31 cellular contexts compared by ENCODE assay signal in the genomic region with DNA sequence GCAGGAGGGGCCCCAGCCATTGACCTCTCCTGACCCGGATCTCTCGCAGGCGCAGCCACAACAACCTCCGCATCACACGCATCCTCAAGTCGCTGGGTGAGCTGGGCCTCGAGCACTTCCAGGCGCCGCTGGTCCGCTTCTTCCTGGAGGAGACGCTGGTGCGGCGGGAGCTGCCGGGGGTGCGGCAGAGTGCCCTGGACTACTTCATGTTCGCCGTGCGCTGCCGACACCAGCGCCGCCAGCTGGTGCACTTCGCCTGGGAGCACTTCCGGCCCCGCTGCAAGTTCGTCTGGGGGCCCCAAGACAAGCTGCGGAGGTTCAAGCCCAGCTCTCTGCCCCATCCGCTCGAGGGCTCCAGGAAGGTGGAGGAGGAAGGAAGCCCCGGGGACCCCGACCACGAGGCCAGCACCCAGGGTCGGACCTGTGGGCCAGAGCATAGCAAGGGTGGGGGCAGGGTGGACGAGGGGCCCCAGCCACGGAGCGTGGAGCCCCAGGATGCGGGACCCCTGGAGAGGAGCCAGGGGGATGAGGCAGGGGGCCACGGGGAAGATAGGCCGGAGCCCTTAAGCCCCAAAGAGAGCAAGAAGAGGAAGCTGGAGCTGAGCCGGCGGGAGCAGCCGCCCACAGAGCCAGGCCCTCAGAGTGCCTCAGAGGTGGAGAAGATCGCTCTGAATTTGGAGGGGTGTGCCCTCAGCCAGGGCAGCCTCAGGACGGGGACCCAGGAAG. TPM values are rescaled to one million over a fixed set of nuclear protein-coding genes. Genes with fewer than 3 reads are reported as not detected.
"Had no signal": no experiment of that assay in that cellular context is flagged by ENCODE, and none has a peak within 500 bp of the region (broad histone marks: within the 10 kb centered on the region; RNA-seq: fewer than 3 reads in every experiment).

No MANE protein-coding gene starts in this region.

- ATAC-seq: activated CD4-positive, alpha-beta T cell treated with anti-CD3 and anti-CD28 coated beads for 36 hours; activated CD8-positive, alpha-beta memory T cell treated with anti-CD3 and anti-CD28 coated beads, Interleukin-2, amount 10 ng/mL, durations not matched to agents 7 days and 5 days; activated CD8-positive, alpha-beta T cell treated with anti-CD3 and anti-CD28 coated beads, Interleukin-2, amount 10 ng/mL, durations not matched to agents 7 days and 5 days; effector memory CD8-positive, alpha-beta T cell; gastrocnemius medialis; left lung; lower lobe of right lung; pancreas; stimulated activated effector memory CD8-positive, alpha-beta T cell treated with anti-CD3 and anti-CD28 coated beads, Interleukin-12 subunit alpha, Interleukin-12 subunit beta, amount 100 ng/mL, for 72 hours; stimulated activated naive CD8-positive, alpha-beta T cell treated with anti-CD3 and anti-CD28 coated beads, Interleukin-15, amount 100 ng/mL, for 72 hours had no signal

- H3K27ac Mint-ChIP-seq: activated CD4-positive, alpha-beta T cell treated with anti-CD3 and anti-CD28 coated beads for 36 hours; activated CD8-positive, alpha-beta memory T cell treated with anti-CD3 and anti-CD28 coated beads, Interleukin-2, amount 10 ng/mL, durations not matched to agents 7 days and 5 days; activated CD8-positive, alpha-beta T cell treated with anti-CD3 and anti-CD28 coated beads, Interleukin-2, amount 10 ng/mL, durations not matched to agents 7 days and 5 days; activated naive CD8-positive, alpha-beta T cell; activated T-helper 2 cell treated with anti-CD3 and anti-CD28 coated beads, Interferon-gamma antibody, Interleukin-2, Interleukin-4, amounts not matched to agents 10 μg/mL and 5 μg/mL and 100 μg/mL, durations not matched to agents 14 hours and 24 hours and 36 hours; brain; effector memory CD8-positive, alpha-beta T cell; nephron; stimulated activated effector memory CD8-positive, alpha-beta T cell treated with anti-CD3 and anti-CD28 coated beads, Interleukin-12 subunit alpha, Interleukin-12 subunit beta, amount 100 ng/mL, for 72 hours; stimulated activated naive CD8-positive, alpha-beta T cell treated with anti-CD3 and anti-CD28 coated beads, Interleukin-15, amount 100 ng/mL, for 72 hours had no signal

- H3K27ac ChIP-seq: cardiac muscle cell, colonic mucosa, gastrocnemius medialis, left lung, lower lobe of right lung, pancreas, prostate gland, sigmoid colon, upper lobe of left lung had no signal

- H3K4me3 ChIP-seq: cardiac muscle cell, colonic mucosa, gastrocnemius medialis, left lung, lower lobe of right lung, pancreas, prostate gland, sigmoid colon, upper lobe of left lung had no signal

- H3K9me3 Mint-ChIP-seq: activated T-helper 2 cell treated with anti-CD3 and anti-CD28 coated beads, Interferon-gamma antibody, Interleukin-2, Interleukin-4, amounts not matched to agents 10 μg/mL and 5 μg/mL and 100 μg/mL, durations not matched to agents 14 hours and 24 hours and 36 hours; effector memory CD8-positive, alpha-beta T cell; nephron; stimulated activated effector memory CD8-positive, alpha-beta T cell treated with anti-CD3 and anti-CD28 coated beads, Interleukin-12 subunit alpha, Interleukin-12 subunit beta, amount 100 ng/mL, for 72 hours; stimulated activated naive CD8-positive, alpha-beta T cell treated with anti-CD3 and anti-CD28 coated beads, Interleukin-15, amount 100 ng/mL, for 72 hours had no signal

- H3K36me3 Mint-ChIP-seq: activated naive CD8-positive, alpha-beta T cell had no signal

- DNase-seq: activated CD4-positive, alpha-beta T cell treated with anti-CD3 and anti-CD28 coated beads for 36 hours; activated CD4-positive, CD25-positive, alpha-beta regulatory T cell; activated CD8-positive, alpha-beta memory T cell treated with anti-CD3 and anti-CD28 coated beads, Interleukin-2, amount 10 ng/mL, durations not matched to agents 7 days and 5 days; activated CD8-positive, alpha-beta T cell treated with anti-CD3 and anti-CD28 coated beads, Interleukin-2, amount 10 ng/mL, durations not matched to agents 7 days and 5 days; activated T-cell treated with anti-CD3 and anti-CD28 coated beads, Interleukin-2, amount 50 U/mL, for 48 hours; anterior cingulate cortex; cerebellar nuclear complex; colonic mucosa; effector memory CD8-positive, alpha-beta T cell; erythroblast; gastrocnemius medialis; glutamatergic neuron; left lung; lower lobe of right lung; mesenchymal stem cell; pancreas; retina; sigmoid colon; small intestine; stimulated activated CD4-positive, alpha-beta T cell treated with anti-CD3 and anti-CD28 coated beads, Interleukin-4, amount 100 ng/mL, for 24 hours; stimulated activated naive CD8-positive, alpha-beta T cell treated with anti-CD3 and anti-CD28 coated beads, Interleukin-15, amount 100 ng/mL, for 72 hours; substantia nigra had no signal

- H3K4me1 ChIP-seq: pancreas had no signal

- H3K9me3 ChIP-seq: colonic mucosa, gastrocnemius medialis, left lung, lower lobe of right lung, pancreas, prostate gland, sigmoid colon, upper lobe of left lung had no signal

- H3K4me3 Mint-ChIP-seq: activated CD4-positive, alpha-beta T cell treated with anti-CD3 and anti-CD28 coated beads for 36 hours; activated CD8-positive, alpha-beta memory T cell treated with anti-CD3 and anti-CD28 coated beads, Interleukin-2, amount 10 ng/mL, durations not matched to agents 7 days and 5 days; activated CD8-positive, alpha-beta T cell treated with anti-CD3 and anti-CD28 coated beads, Interleukin-2, amount 10 ng/mL, durations not matched to agents 7 days and 5 days; activated naive CD8-positive, alpha-beta T cell; brain; effector memory CD8-positive, alpha-beta T cell; stimulated activated effector memory CD8-positive, alpha-beta T cell treated with anti-CD3 and anti-CD28 coated beads, Interleukin-12 subunit alpha, Interleukin-12 subunit beta, amount 100 ng/mL, for 72 hours; stimulated activated naive CD8-positive, alpha-beta T cell treated with anti-CD3 and anti-CD28 coated beads, Interleukin-15, amount 100 ng/mL, for 72 hours had no signal

RNA-seq across cellular contexts. Expression of a gene that starts 4.5 kb away (rescaled TPM):
- total RNA-seq: activated CD4-positive, alpha-beta T cell treated with anti-CD3 and anti-CD28 coated beads for 36 hours; activated CD8-positive, alpha-beta T cell treated with anti-CD3 and anti-CD28 coated beads, Interleukin-2, amount 10 ng/mL, durations not matched to agents 7 days and 5 days; mononuclear cell had no signal
